Comparison of ENCODE assay signal across 1 cellular context in the genomic region with DNA sequence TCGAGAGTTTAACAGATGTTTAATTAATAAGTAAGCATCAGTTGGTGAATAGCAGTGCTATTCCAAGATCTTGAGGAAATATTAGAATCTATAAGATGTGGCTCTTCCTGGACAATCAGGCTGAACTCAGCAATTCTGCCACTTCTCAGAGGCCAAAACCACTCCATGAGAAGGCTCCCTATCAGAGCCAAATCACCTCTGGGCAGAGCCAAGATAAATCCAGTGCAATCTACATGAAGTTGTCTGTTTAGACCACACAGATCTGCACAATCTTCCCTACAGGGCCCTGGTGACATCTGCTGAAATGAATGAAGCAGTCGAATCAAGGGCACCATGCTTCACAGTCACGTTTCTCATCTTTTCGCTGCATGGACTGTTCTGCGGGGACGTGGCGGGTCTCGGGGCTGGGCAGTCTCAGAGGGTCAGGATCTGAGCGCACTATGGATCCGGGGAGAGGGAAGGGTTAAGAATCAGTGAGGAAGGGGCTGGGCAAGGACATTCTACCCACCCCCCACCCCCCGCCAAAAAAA.
TF ChIP-seq lines count a peak whose summit lies in the region.

No MANE protein-coding gene starts in this region.

TF ChIP-seq in IMR-90, 13 proteins besides CTCF, POLR2A, EP300 and RAD21:
- TF ChIP-seq BHLHE40 (IDR thresholded peaks at IDR 0.05; ENCODE audit: low read depth, low read length) (no peak), RCOR1 (IDR thresholded peaks at IDR 0.05; ENCODE audit: insufficient replicate concordance, low read length) (no peak), FOS (IDR thresholded peaks at IDR 0.05; ENCODE audit: low read depth, low read length) (no peak), SMC3 (IDR thresholded peaks at IDR 0.05; ENCODE audit: low read depth, low read length) (no peak), MAFK (IDR thresholded peaks at IDR 0.05; ENCODE audit: low read depth, low read length) (no peak), CEBPB (IDR thresholded peaks at IDR 0.05; ENCODE audit: low read depth, low read length) (no peak), RFX5 (IDR thresholded peaks at IDR 0.05; ENCODE audit: low read depth, low read length) (no peak), MXI1 (IDR thresholded peaks at IDR 0.05; ENCODE audit: borderline replicate concordance, low read depth, low read length) (no peak), CHD1 (IDR thresholded peaks at IDR 0.05; ENCODE audit: low read depth, low read length) (no peak), MAZ (IDR thresholded peaks at IDR 0.05; ENCODE audit: borderline replicate concordance, low read depth, low read length) (no peak), NFE2L2 (IDR thresholded peaks at IDR 0.05; ENCODE audit: low read depth, low read length) (no peak), ELK1 (IDR thresholded peaks at IDR 0.05; ENCODE audit: borderline replicate concordance, low read depth, low read length) (no peak)
- TF ChIP-seq, protein P1, sequence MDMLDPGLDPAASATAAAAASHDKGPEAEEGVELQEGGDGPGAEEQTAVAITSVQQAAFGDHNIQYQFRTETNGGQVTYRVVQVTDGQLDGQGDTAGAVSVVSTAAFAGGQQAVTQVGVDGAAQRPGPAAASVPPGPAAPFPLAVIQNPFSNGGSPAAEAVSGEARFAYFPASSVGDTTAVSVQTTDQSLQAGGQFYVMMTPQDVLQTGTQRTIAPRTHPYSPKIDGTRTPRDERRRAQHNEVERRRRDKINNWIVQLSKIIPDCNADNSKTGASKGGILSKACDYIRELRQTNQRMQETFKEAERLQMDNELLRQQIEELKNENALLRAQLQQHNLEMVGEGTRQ (IDR thresholded peaks at IDR 0.05; ENCODE audit: low read depth, low read length): no peak
